11 cellular contexts compared by ENCODE assay signal in the genomic region with DNA sequence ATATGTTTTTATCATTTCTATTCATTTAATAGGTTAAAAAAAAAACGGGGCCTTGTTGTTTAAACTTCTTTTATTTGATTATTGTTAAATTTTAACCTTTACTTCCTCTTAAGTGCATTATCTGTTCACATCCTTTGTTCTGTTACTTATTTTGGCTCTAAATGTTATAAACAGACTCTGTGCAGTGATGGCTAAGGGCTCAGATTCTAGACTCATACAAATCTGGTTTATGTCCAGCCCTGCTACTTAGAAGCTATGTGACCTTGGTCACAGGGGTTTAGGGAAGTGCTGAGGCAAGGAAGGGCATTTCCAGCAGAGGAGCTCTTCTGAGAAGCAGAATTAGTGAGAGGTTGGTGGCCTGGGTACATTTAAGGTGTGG. TPM values are rescaled to one million over a fixed set of nuclear protein-coding genes. Genes with fewer than 3 reads are reported as not detected.
DNase-seq lines count a peak whose midpoint lies in the region; ATAC-seq and TF ChIP-seq lines count a peak whose summit lies in the region.
"Had no signal": no experiment of that assay in that cellular context is flagged by ENCODE, and none has a peak within 500 bp of the region (broad histone marks: within the 10 kb centered on the region; RNA-seq: fewer than 3 reads in every experiment).

No MANE protein-coding gene starts in this region.

- TF ChIP-seq CTCF in fibroblast of mammary gland (conservative IDR thresholded peaks at IDR 0.05; ENCODE audit: control insufficient read depth, insufficient read depth, low read depth, low read length), result no peak

- ATAC-seq in HG03439 (IDR thresholded peaks at IDR 0.05; ENCODE audit: unreplicated experiment), result no peak

- DNase-seq in SKM-1 treated with dmso at 0.1 percent for 144 hours (lab: John Stamatoyannopoulos, UW; ENCODE audit: unreplicated experiment), result peak; percentile 14
- DNase-seq in SKM-1 (lab: John Stamatoyannopoulos, UW; ENCODE audit: unreplicated experiment), result no peak
- DNase-seq in fibroblast of mammary gland (ENCODE audit: low read depth), result peak; percentile 35
- DNase-seq in myocyte (ENCODE audit: low read depth), result peak; percentile 79
- no peak for DNase-seq in AG08396 (ENCODE audit: low spot score)
- DNase-seq in NCI-H446 treated with DMSO at 0.1 percent for 48 hours (lab: John Stamatoyannopoulos, UW), result no peak
- no peak for DNase-seq in activated CD4-positive, alpha-beta T cell treated with anti-CD3 and anti-CD28 coated beads, Interleukin-2, amount 50 U/mL, for 48 hours
- DNase-seq: activated CD4-positive, alpha-beta T cell treated with anti-CD3 and anti-CD28 coated beads, Interleukin-2, amount 10 ng/mL, durations not matched to agents 7 days and 5 days; aorta; stimulated activated CD4-positive, alpha-beta T cell treated with anti-CD3 and anti-CD28 coated beads, Interleukin-12 subunit alpha, Interleukin-12 subunit beta, amount 100 ng/mL, for 4 hours had no signal

- H3K4me3 ChIP-seq in fibroblast of mammary gland (ENCODE audit: control insufficient read depth, low read depth, low read length), result no peak overlapping the region

RNA-seq across cellular contexts. Expression of a gene that starts 55.3 kb away (rescaled TPM):
- 5.5 and 7.9 TPM in 2 replicates for total RNA-seq in myocyte
- 4.0 TPM for polyA plus RNA-seq in myocyte (2012)

Comparison
In these comparisons a context has a peak if more than half of its experiments do, and no peak if none do; other contexts are left out.
1. DNase-seq: peak in SKM-1 treated with dmso at 0.1 percent for 144 hours (single experiment), fibroblast of mammary gland (single experiment) and myocyte (single experiment); none in SKM-1 (single experiment), AG08396 (single experiment), NCI-H446 treated with DMSO at 0.1 percent for 48 hours (single experiment) and activated CD4-positive, alpha-beta T cell treated with anti-CD3 and anti-CD28 coated beads, Interleukin-2, amount 50 U/mL, for 48 hours (0 of 2).